ENCODE assay signal across 12 cellular contexts in the genomic region with DNA sequence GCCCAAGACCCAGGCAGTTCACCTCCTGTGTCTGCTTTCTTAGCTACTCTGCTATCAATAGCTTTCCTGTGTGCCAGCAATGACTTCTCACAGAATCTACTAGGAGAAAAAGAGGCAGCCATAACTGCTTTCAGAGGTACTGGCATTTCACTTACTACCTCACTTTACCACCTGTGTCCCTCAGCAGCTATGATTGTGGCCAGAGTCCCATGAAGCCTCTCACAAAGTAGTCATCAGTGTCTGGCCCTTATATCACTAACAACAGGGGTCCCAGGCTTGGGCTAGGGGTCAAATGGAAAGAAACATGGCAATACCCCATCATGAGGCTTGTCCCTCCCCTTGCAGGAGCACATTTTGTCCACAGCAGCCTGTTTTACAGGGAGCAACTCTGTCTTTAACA.
"Had no signal": no experiment of that assay in that cellular context is flagged by ENCODE, and none has a peak within 500 bp of the region (broad histone marks: within the 10 kb centered on the region; RNA-seq: fewer than 3 reads in every experiment).

No MANE protein-coding gene starts in this region.

- H3K9ac ChIP-seq: parathyroid adenoma had no signal

- H3K36me3 ChIP-seq: transverse colon had no signal

- H3K79me2 ChIP-seq: parathyroid adenoma had no signal

- H3K4me1 ChIP-seq: parathyroid adenoma had no signal

- H3K27me3 ChIP-seq: transverse colon had no signal

- H2AFZ ChIP-seq: parathyroid adenoma had no signal

- H3K9me3 ChIP-seq: transverse colon had no signal

- H3K27ac ChIP-seq: parathyroid adenoma, SK-N-MC, transverse colon had no signal

- DNase-seq: activated CD4-positive, CD25-positive, alpha-beta regulatory T cell; activated CD8-positive, alpha-beta memory T cell treated with anti-CD3 and anti-CD28 coated beads, Interleukin-2, amount 10 ng/mL, durations not matched to agents 7 days and 5 days; activated effector memory CD4-positive, alpha-beta T cell treated with anti-CD3 and anti-CD28 coated beads, Interleukin-2, amount 50 U/mL, for 16 hours; activated T-cell treated with anti-CD3 and anti-CD28 coated beads, Interleukin-2, amount 50 U/mL, for 4 hours; cerebellar nuclear complex; dermis blood vessel endothelial cell; immature natural killer cell; nephron progenitor cell; small intestine; transverse colon had no signal

- ATAC-seq: activated CD8-positive, alpha-beta memory T cell treated with anti-CD3 and anti-CD28 coated beads, Interleukin-2, amount 10 ng/mL, durations not matched to agents 7 days and 5 days had no signal

- H3K4me3 ChIP-seq: SK-N-MC, transverse colon had no signal
